ENCODE assay signal across 8 cellular contexts in genomic region chr9:127904888-127905728, GRCh38. TPM values are rescaled to one million over a fixed set of nuclear protein-coding genes. Genes with fewer than 3 reads are reported as not detected.
DNase-seq lines count a peak whose midpoint lies in the region; ATAC-seq and TF ChIP-seq lines count a peak whose summit lies in the region.

No MANE protein-coding gene starts in this region.

- ATAC-seq in gastrocnemius medialis (no peak), GM18867 (IDR thresholded peaks at IDR 0.05; ENCODE audit: unreplicated experiment) (no peak)

- in situ Hi-C loops in gastrocnemius medialis (cut with MboI; ENCODE audit: low sequenced_read_pairs in 4 of 4) = loop anchor here in 1 of 4 donors (25.0 kb wide), 1 partner anchor 668 kb away; no protein-coding TSS in a partner anchor

- TF ChIP-seq POLR2A in GM19193 (IDR thresholded peaks at IDR 0.05; ENCODE audit: extremely low read depth, insufficient read depth, insufficient read length) (peak; percentile 13), gastrocnemius medialis (IDR thresholded peaks at IDR 0.05) (no peak)

- no peaks in the 10 kb centered on the region for H3K36me3 ChIP-seq in endodermal cell (ENCODE audit: control insufficient read depth, insufficient read depth, low read length)
- H3K36me3 ChIP-seq in gastrocnemius medialis = peaks cover 0 to 17% of the 10 kb centered on the region in 2 donors

- intact Hi-C loops in activated CD4-positive, alpha-beta T cell treated with anti-CD3 and anti-CD28 coated beads, Interleukin-2, amount 10 ng/mL, durations not matched to agents 24 days and 14 days (cut with micrococcal nuclease) = loop anchor here (1.0 to 2.0 kb wide), 2 partner anchors 12 to 122 kb away; partner anchors contain the start of gene ST6GALNAC4
- intact Hi-C loops in gastrocnemius medialis (cut with DNase I; ENCODE audit: low total_unique reads) = no loop called here

- H3K36me3 Mint-ChIP-seq in activated CD4-positive, alpha-beta T cell treated with anti-CD3 and anti-CD28 coated beads, Interleukin-2, amount 10 ng/mL, durations not matched to agents 24 days and 14 days (ENCODE audit: low read depth) = peaks cover 4% of the 10 kb centered on the region
- no peaks in the 10 kb centered on the region for H3K36me3 Mint-ChIP-seq in endodermal cell (ENCODE audit: low read depth)

- no peaks in the 10 kb centered on the region for H3K9me3 ChIP-seq in endodermal cell (ENCODE audit: control insufficient read depth, low read length)
- H3K9me3 ChIP-seq in gastrocnemius medialis = no peaks in the 10 kb centered on the region

- DNase-seq in activated CD4-positive, alpha-beta T cell treated with anti-CD3 and anti-CD28 coated beads, Interleukin-2, amount 10 ng/mL, durations not matched to agents 24 days and 14 days = peak; percentile 87
- no peak for DNase-seq in endodermal cell
- no peak for DNase-seq in gastrocnemius medialis
- DNase-seq in NCI-H1694 treated with DMSO at 0.1 percent for 48 hours (lab: John Stamatoyannopoulos, UW) = no peak
- DNase-seq in pons (ENCODE audit: low spot score) = no peak
- DNase-seq in mucosa of gallbladder (ENCODE audit: low spot score) = no peak

- TF ChIP-seq CTCF in endodermal cell (conservative IDR thresholded peaks at IDR 0.05) (no peak), gastrocnemius medialis (IDR thresholded peaks at IDR 0.05 in 4 of 5, conservative IDR thresholded peaks at IDR 0.05 in 1 of 5) (no peak)

- no peak overlapping the region for H3K4me3 ChIP-seq in endodermal cell (ENCODE audit: low read length)
- no peak overlapping the region for H3K4me3 ChIP-seq in gastrocnemius medialis

- no peaks in the 10 kb centered on the region for H3K9me3 Mint-ChIP-seq in activated CD4-positive, alpha-beta T cell treated with anti-CD3 and anti-CD28 coated beads, Interleukin-2, amount 10 ng/mL, durations not matched to agents 24 days and 14 days
- H3K9me3 Mint-ChIP-seq in endodermal cell = no peaks in the 10 kb centered on the region

- H3K27ac ChIP-seq in endodermal cell (ENCODE audit: low read depth, low read length) = peak overlapping the region; percentile 29
- H3K27ac ChIP-seq in gastrocnemius medialis = peak overlapping the region; percentile 9 to 75 (median 66)

- H3K4me1 ChIP-seq in endodermal cell (ENCODE audit: control insufficient read depth, insufficient read depth, low read length) (no peaks in the 10 kb centered on the region), gastrocnemius medialis (peaks cover 15 to 16% of the 10 kb centered on the region in 2 donors)

- H3K27ac Mint-ChIP-seq in activated CD4-positive, alpha-beta T cell treated with anti-CD3 and anti-CD28 coated beads, Interleukin-2, amount 10 ng/mL, durations not matched to agents 24 days and 14 days = peak overlapping the region; percentile 99
- peak overlapping the region; percentile 64 for H3K27ac Mint-ChIP-seq in endodermal cell

- peak overlapping the region; percentile 88 for H3K4me3 Mint-ChIP-seq in activated CD4-positive, alpha-beta T cell treated with anti-CD3 and anti-CD28 coated beads, Interleukin-2, amount 10 ng/mL, durations not matched to agents 24 days and 14 days
- H3K4me3 Mint-ChIP-seq in endodermal cell = no peak overlapping the region

- H3K4me1 Mint-ChIP-seq in activated CD4-positive, alpha-beta T cell treated with anti-CD3 and anti-CD28 coated beads, Interleukin-2, amount 10 ng/mL, durations not matched to agents 24 days and 14 days = peaks cover 42% of the 10 kb centered on the region
- H3K4me1 Mint-ChIP-seq in endodermal cell = peaks cover 14% of the 10 kb centered on the region

- H3K9ac ChIP-seq in endodermal cell (ENCODE audit: extremely low read depth, low read length, poor library complexity, severe bottlenecking) = no peak overlapping the region

- H3K27me3 ChIP-seq in endodermal cell (ENCODE audit: control insufficient read depth, insufficient read depth, low read length, poor library complexity, severe bottlenecking) (no peaks in the 10 kb centered on the region), gastrocnemius medialis (no peaks in the 10 kb centered on the region)

- H3K27me3 Mint-ChIP-seq in activated CD4-positive, alpha-beta T cell treated with anti-CD3 and anti-CD28 coated beads, Interleukin-2, amount 10 ng/mL, durations not matched to agents 24 days and 14 days = no peaks in the 10 kb centered on the region
- no peaks in the 10 kb centered on the region for H3K27me3 Mint-ChIP-seq in endodermal cell (ENCODE audit: insufficient read depth)

- 91 to 100% methylated on average over 1 to 7 of the region's 7 CpGs for WGBS in endodermal cell (ENCODE audit: insufficient coverage in 1 of 2, insufficient read length in 1 of 2), 2 experiments

RNA-seq across cellular contexts. Expression of gene ST6GALNAC6, which starts 5.7 kb away (rescaled TPM):
- 53.3 and 61.2 TPM in 2 replicates for total RNA-seq in activated CD4-positive, alpha-beta T cell treated with anti-CD3 and anti-CD28 coated beads, Interleukin-2, amount 10 ng/mL, durations not matched to agents 24 days and 14 days
- total RNA-seq in endodermal cell (10 to 100 TPM; 42.3 to 44.2 TPM), gastrocnemius medialis (10 to 100 TPM; 46.7 to 69.3 (median 56.9) TPM), mucosa of gallbladder (67.0 TPM)
- polyA plus RNA-seq in endodermal cell (2013, experiment 1 of 2) = 25.4 TPM
- 26.0 TPM for polyA plus RNA-seq in endodermal cell (2013, experiment 2 of 2)

RNA-seq across cellular contexts. Expression of gene ST6GALNAC4, which starts 11.7 kb away (rescaled TPM):
- 28.0 and 28.3 TPM in 2 replicates for total RNA-seq in activated CD4-positive, alpha-beta T cell treated with anti-CD3 and anti-CD28 coated beads, Interleukin-2, amount 10 ng/mL, durations not matched to agents 24 days and 14 days
- 10 to 100 TPM in 1 of 2 donors, 1 to 10 TPM in 1; 8.3 to 12.7 TPM for total RNA-seq in endodermal cell
- 14.6 TPM for polyA plus RNA-seq in endodermal cell (2013, experiment 1 of 2)
- polyA plus RNA-seq in endodermal cell (2013, experiment 2 of 2) = 15.4 TPM
- 10 to 100 TPM; 11.2 to 48.4 (median 23.6) TPM for total RNA-seq in gastrocnemius medialis
- total RNA-seq in mucosa of gallbladder = 42.1 TPM

RNA-seq across cellular contexts. Expression of gene PIP5KL1, which starts 25.5 kb away (rescaled TPM):
- total RNA-seq in activated CD4-positive, alpha-beta T cell treated with anti-CD3 and anti-CD28 coated beads, Interleukin-2, amount 10 ng/mL, durations not matched to agents 24 days and 14 days = 0.89 and 0.90 TPM in 2 replicates
- 1 to 10 TPM; 6.6 to 9.3 TPM for total RNA-seq in endodermal cell
- 3.7 TPM for polyA plus RNA-seq in endodermal cell (2013, experiment 1 of 2)
- 3.3 TPM for polyA plus RNA-seq in endodermal cell (2013, experiment 2 of 2)
- total RNA-seq in gastrocnemius medialis = 1 to 10 TPM in 1 of 4 donors, not detected in 3; 4.2 TPM
- total RNA-seq in mucosa of gallbladder = 4.9 TPM

RNA-seq across cellular contexts. Expression of gene AK1, which starts 27.6 kb away (rescaled TPM):
- 18.0 and 19.9 TPM in 2 replicates for total RNA-seq in activated CD4-positive, alpha-beta T cell treated with anti-CD3 and anti-CD28 coated beads, Interleukin-2, amount 10 ng/mL, durations not matched to agents 24 days and 14 days
- total RNA-seq in endodermal cell (10 to 100 TPM; 19.0 to 22.8 TPM), gastrocnemius medialis (100 to 1,000 TPM; 240 to 489 (median 359) TPM), mucosa of gallbladder (142 TPM)
- 58.2 TPM for polyA plus RNA-seq in endodermal cell (2013, experiment 1 of 2)
- polyA plus RNA-seq in endodermal cell (2013, experiment 2 of 2) = 50.8 TPM

RNA-seq across cellular contexts. Expression of gene DPM2, which starts 32.5 kb away (rescaled TPM):
- total RNA-seq in activated CD4-positive, alpha-beta T cell treated with anti-CD3 and anti-CD28 coated beads, Interleukin-2, amount 10 ng/mL, durations not matched to agents 24 days and 14 days = 62.7 and 65.1 TPM in 2 replicates
- total RNA-seq in endodermal cell (10 to 100 TPM; 45.7 TPM), gastrocnemius medialis (10 to 100 TPM in 1 of 4 donors, 1 to 10 TPM in 3; 4.7 to 10.4 (median 5.9) TPM), mucosa of gallbladder (36.6 TPM)
- polyA plus RNA-seq in endodermal cell (2013, experiment 1 of 2) = 39.5 TPM
- polyA plus RNA-seq in endodermal cell (2013, experiment 2 of 2) = 35.1 TPM
